Comparison of ENCODE assay signal across 38 cellular contexts in the genomic region with DNA sequence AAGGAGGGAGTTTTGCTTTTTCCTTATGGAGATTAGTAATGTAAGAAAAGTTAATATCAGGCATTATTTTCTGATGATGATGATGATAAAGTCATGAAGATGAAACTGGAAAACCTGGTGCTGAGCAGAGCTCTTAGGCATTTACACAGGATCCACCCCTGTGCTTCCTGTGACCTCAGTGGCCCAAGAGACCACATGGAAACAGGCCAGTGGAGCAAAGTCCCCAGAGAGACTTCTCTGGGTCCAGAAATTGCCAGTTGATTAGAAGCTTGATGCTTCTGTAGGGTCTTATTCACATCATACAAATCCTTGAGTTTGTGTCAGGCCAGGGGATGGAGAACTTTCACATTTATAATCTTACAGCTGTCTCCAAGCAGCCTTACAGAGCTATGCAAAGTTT. TPM values are rescaled to one million over a fixed set of nuclear protein-coding genes. Genes with fewer than 3 reads are reported as not detected.
"Had no signal": no experiment of that assay in that cellular context is flagged by ENCODE, and none has a peak within 500 bp of the region (broad histone marks: within the 10 kb centered on the region; RNA-seq: fewer than 3 reads in every experiment).

No MANE protein-coding gene starts in this region.

- H3K27me3 ChIP-seq: ascending aorta, cardiac muscle cell had no signal

- H3K4me1 Mint-ChIP-seq: activated B cell treated with CpG ODN at 0.5 μM for 24 hours; activated naive CD4-positive, alpha-beta T cell treated with anti-CD3 and anti-CD28 coated beads, Interleukin-2, amount 50 U/mL, for 24 hours; brain; central memory CD8-positive, alpha-beta T cell had no signal

- H3K27me3 Mint-ChIP-seq: activated naive CD8-positive, alpha-beta T cell; activated naive CD8-positive, alpha-beta T cell treated with anti-CD3 and anti-CD28 coated beads, Interleukin-2, amount 50 U/mL, for 24 hours; activated T-cell treated with anti-CD3 and anti-CD28 coated beads, Interleukin-2, amount 50 U/mL, for 24 hours; brain had no signal

- H3K36me3 ChIP-seq: ascending aorta, cardiac muscle cell had no signal

- H3K27ac ChIP-seq: ascending aorta, cardiac muscle cell, VCaP had no signal

- H3K4me1 ChIP-seq: ascending aorta had no signal

- H3K9me3 Mint-ChIP-seq: activated B cell treated with CpG ODN at 0.5 μM for 24 hours; activated CD4-positive, alpha-beta memory T cell treated with anti-CD3 and anti-CD28 coated beads, Interleukin-2, amount 10 ng/mL, durations not matched to agents 7 days and 5 days; activated CD4-positive, alpha-beta T cell treated with anti-CD3 and anti-CD28 coated beads, Interleukin-2, amount 10 ng/mL, durations not matched to agents 24 days and 14 days; activated naive CD4-positive, alpha-beta T cell treated with anti-CD3 and anti-CD28 coated beads, Interleukin-2, amount 10 ng/mL, durations not matched to agents 7 days and 5 days; activated naive CD4-positive, alpha-beta T cell treated with anti-CD3 and anti-CD28 coated beads, Interleukin-2, amount 50 U/mL, for 24 hours; activated naive CD8-positive, alpha-beta T cell treated with anti-CD3 and anti-CD28 coated beads, Interleukin-2, amount 10 ng/mL, durations not matched to agents 7 days and 5 days; activated naive CD8-positive, alpha-beta T cell treated with anti-CD3 and anti-CD28 coated beads, Interleukin-2, amount 50 U/mL, for 24 hours; activated T-cell treated with anti-CD3 and anti-CD28 coated beads, Interleukin-2, amount 50 U/mL, for 24 hours; activated T-helper 2 cell treated with anti-CD3 and anti-CD28 coated beads, Interferon-gamma antibody, Interleukin-2, Interleukin-4, amounts not matched to agents 10 μg/mL and 5 μg/mL and 100 μg/mL, durations not matched to agents 14 hours and 24 hours and 36 hours; brain; central memory CD8-positive, alpha-beta T cell; T-helper 1 cell treated with Interleukin-12 subunit alpha and Interleukin-12 subunit beta and Interleukin-4 antibody, amounts not matched to agents 30 μg/mL and 1 μg/mL, for 36 hours; T-helper 2 cell treated with Interferon-gamma antibody and Interleukin-4, amounts not matched to agents 5 μg/mL and 100 μg/mL, for 36 hours had no signal

- H3K9me3 ChIP-seq: ascending aorta had no signal

- H3K36me3 Mint-ChIP-seq: activated CD8-positive, alpha-beta memory T cell treated with anti-CD3 and anti-CD28 coated beads, Interleukin-2, amount 10 ng/mL, durations not matched to agents 7 days and 5 days; activated naive CD4-positive, alpha-beta T cell treated with anti-CD3 and anti-CD28 coated beads, Interleukin-2, amount 10 ng/mL, durations not matched to agents 7 days and 5 days; activated naive CD4-positive, alpha-beta T cell treated with anti-CD3 and anti-CD28 coated beads, Interleukin-2, amount 50 U/mL, for 24 hours; activated naive CD8-positive, alpha-beta T cell had no signal

- H3K4me3 ChIP-seq: ascending aorta, cardiac muscle cell had no signal

- H3K27ac Mint-ChIP-seq: activated B cell treated with CpG ODN at 0.5 μM for 24 hours; activated CD4-positive, alpha-beta memory T cell treated with anti-CD3 and anti-CD28 coated beads, Interleukin-2, amount 10 ng/mL, durations not matched to agents 7 days and 5 days; activated CD4-positive, alpha-beta T cell treated with anti-CD3 and anti-CD28 coated beads, Interleukin-2, amount 10 ng/mL, durations not matched to agents 24 days and 14 days; activated CD8-positive, alpha-beta memory T cell treated with anti-CD3 and anti-CD28 coated beads, Interleukin-2, amount 10 ng/mL, durations not matched to agents 7 days and 5 days; activated CD8-positive, alpha-beta T cell treated with anti-CD3 and anti-CD28 coated beads, Interleukin-2, amount 10 ng/mL, durations not matched to agents 7 days and 5 days; activated naive CD4-positive, alpha-beta T cell treated with anti-CD3 and anti-CD28 coated beads, Interleukin-2, amount 10 ng/mL, durations not matched to agents 7 days and 5 days; activated naive CD4-positive, alpha-beta T cell treated with anti-CD3 and anti-CD28 coated beads, Interleukin-2, amount 50 U/mL, for 24 hours; activated naive CD8-positive, alpha-beta T cell; activated naive CD8-positive, alpha-beta T cell treated with anti-CD3 and anti-CD28 coated beads, Interleukin-2, amount 10 ng/mL, durations not matched to agents 7 days and 5 days; activated naive CD8-positive, alpha-beta T cell treated with anti-CD3 and anti-CD28 coated beads, Interleukin-2, amount 50 U/mL, for 24 hours; activated T-cell treated with anti-CD3 and anti-CD28 coated beads, Interleukin-2, amount 50 U/mL, for 24 hours; activated T-helper 2 cell treated with anti-CD3 and anti-CD28 coated beads, Interferon-gamma antibody, Interleukin-2, Interleukin-4, amounts not matched to agents 10 μg/mL and 5 μg/mL and 100 μg/mL, durations not matched to agents 14 hours and 24 hours and 36 hours; brain; T-helper 1 cell treated with Interleukin-12 subunit alpha and Interleukin-12 subunit beta and Interleukin-4 antibody, amounts not matched to agents 30 μg/mL and 1 μg/mL, for 36 hours; T-helper 2 cell treated with Interferon-gamma antibody and Interleukin-4, amounts not matched to agents 5 μg/mL and 100 μg/mL, for 36 hours had no signal

- ATAC-seq: activated CD8-positive, alpha-beta memory T cell treated with anti-CD3 and anti-CD28 coated beads, Interleukin-2, amount 10 ng/mL, durations not matched to agents 7 days and 5 days; activated CD8-positive, alpha-beta T cell treated with anti-CD3 and anti-CD28 coated beads, Interleukin-2, amount 10 ng/mL, durations not matched to agents 7 days and 5 days; activated naive CD8-positive, alpha-beta T cell treated with anti-CD3 and anti-CD28 coated beads, Interleukin-2, amount 50 U/mL, for 24 hours had no signal

- DNase-seq: activated B cell treated with CpG ODN at 0.5 μM for 24 hours; activated CD4-positive, alpha-beta memory T cell treated with anti-CD3 and anti-CD28 coated beads, Interleukin-2, amount 10 ng/mL, durations not matched to agents 7 days and 5 days; activated CD4-positive, alpha-beta T cell treated with anti-CD3 and anti-CD28 coated beads for 4 hours; activated CD4-positive, alpha-beta T cell treated with anti-CD3 and anti-CD28 coated beads, Interleukin-2, amount 10 ng/mL, durations not matched to agents 24 days and 14 days; activated CD4-positive, alpha-beta T cell treated with anti-CD3 and anti-CD28 coated beads, Interleukin-2, amount 50 U/mL, for 1 hour; activated CD4-positive, alpha-beta T cell treated with anti-CD3 and anti-CD28 coated beads, Interleukin-2, amount 50 U/mL, for 4 hours; activated CD4-positive, CD25-positive, alpha-beta regulatory T cell treated with anti-CD3 and anti-CD28 coated beads, Interleukin-2, amount 50 U/mL, for 72 hours; activated CD8-positive, alpha-beta memory T cell treated with anti-CD3 and anti-CD28 coated beads for 24 hours; activated CD8-positive, alpha-beta memory T cell treated with anti-CD3 and anti-CD28 coated beads, Interleukin-2, amount 10 ng/mL, durations not matched to agents 7 days and 5 days; activated CD8-positive, alpha-beta memory T cell treated with anti-CD3 and anti-CD28 coated beads, Interleukin-2, amount 50 U/mL, for 48 hours; activated CD8-positive, alpha-beta T cell treated with anti-CD3 and anti-CD28 coated beads, Interleukin-2, amount 10 ng/mL, durations not matched to agents 7 days and 5 days; activated effector memory CD4-positive, alpha-beta T cell treated with Interleukin-2 at 50 U/mL for 16 hours; activated gamma-delta T cell; activated naive CD4-positive, alpha-beta T cell treated with anti-CD3 and anti-CD28 coated beads, Interleukin-2, amount 10 ng/mL, durations not matched to agents 7 days and 5 days; activated naive CD4-positive, alpha-beta T cell treated with Interleukin-2 at 50 U/mL for 16 hours; activated naive CD8-positive, alpha-beta T cell treated with anti-CD3 and anti-CD28 coated beads, Interleukin-2, amount 10 ng/mL, durations not matched to agents 7 days and 5 days; activated naive CD8-positive, alpha-beta T cell treated with anti-CD3 and anti-CD28 coated beads, Interleukin-2, amount 50 U/mL, for 24 hours; activated T-cell treated with anti-CD3 and anti-CD28 coated beads, Interleukin-2, amount 50 U/mL, for 24 hours; activated T-cell treated with anti-CD3 and anti-CD28 coated beads, Interleukin-2, amount 50 U/mL, for 48 hours; amygdala; anterior cingulate cortex; caudate nucleus; cerebellar nuclear complex; T-helper 1 cell; T-helper 2 cell; T-helper 9 cell had no signal

- H3K4me3 Mint-ChIP-seq: activated B cell treated with CpG ODN at 0.5 μM for 24 hours; activated CD4-positive, alpha-beta memory T cell treated with anti-CD3 and anti-CD28 coated beads, Interleukin-2, amount 10 ng/mL, durations not matched to agents 7 days and 5 days; activated CD4-positive, alpha-beta T cell treated with anti-CD3 and anti-CD28 coated beads, Interleukin-2, amount 10 ng/mL, durations not matched to agents 24 days and 14 days; activated CD8-positive, alpha-beta memory T cell treated with anti-CD3 and anti-CD28 coated beads, Interleukin-2, amount 10 ng/mL, durations not matched to agents 7 days and 5 days; activated CD8-positive, alpha-beta T cell treated with anti-CD3 and anti-CD28 coated beads, Interleukin-2, amount 10 ng/mL, durations not matched to agents 7 days and 5 days; activated naive CD4-positive, alpha-beta T cell treated with anti-CD3 and anti-CD28 coated beads, Interleukin-2, amount 10 ng/mL, durations not matched to agents 7 days and 5 days; activated naive CD4-positive, alpha-beta T cell treated with anti-CD3 and anti-CD28 coated beads, Interleukin-2, amount 50 U/mL, for 24 hours; activated naive CD8-positive, alpha-beta T cell; activated naive CD8-positive, alpha-beta T cell treated with anti-CD3 and anti-CD28 coated beads, Interleukin-2, amount 10 ng/mL, durations not matched to agents 7 days and 5 days; activated naive CD8-positive, alpha-beta T cell treated with anti-CD3 and anti-CD28 coated beads, Interleukin-2, amount 50 U/mL, for 24 hours; activated T-cell treated with anti-CD3 and anti-CD28 coated beads, Interleukin-2, amount 50 U/mL, for 24 hours; brain; central memory CD8-positive, alpha-beta T cell; T-helper 1 cell treated with Interleukin-12 subunit alpha and Interleukin-12 subunit beta and Interleukin-4 antibody, amounts not matched to agents 30 μg/mL and 1 μg/mL, for 36 hours; T-helper 2 cell treated with Interferon-gamma antibody and Interleukin-4, amounts not matched to agents 5 μg/mL and 100 μg/mL, for 36 hours had no signal

RNA-seq across cellular contexts. Expression of a gene that starts 46.1 kb away (rescaled TPM):
- total RNA-seq: activated CD4-positive, alpha-beta memory T cell treated with anti-CD3 and anti-CD28 coated beads, Interleukin-2, amount 10 ng/mL, durations not matched to agents 7 days and 5 days; activated CD4-positive, alpha-beta T cell treated with anti-CD3 and anti-CD28 coated beads, Interleukin-2, amount 10 ng/mL, durations not matched to agents 24 days and 14 days; activated CD8-positive, alpha-beta T cell treated with anti-CD3 and anti-CD28 coated beads, Interleukin-2, amount 10 ng/mL, durations not matched to agents 7 days and 5 days; activated T-helper 2 cell treated with anti-CD3 and anti-CD28 coated beads, Interferon-gamma antibody, Interleukin-2, Interleukin-4, amounts not matched to agents 10 μg/mL and 5 μg/mL and 100 μg/mL, durations not matched to agents 14 hours and 24 hours and 36 hours; ascending aorta had no signal

RNA-seq across cellular contexts. Expression of a gene that starts 54.7 kb away (rescaled TPM):
- total RNA-seq: activated B cell treated with CpG ODN at 0.5 μM for 24 hours; activated CD8-positive, alpha-beta memory T cell treated with anti-CD3 and anti-CD28 coated beads, Interleukin-2, amount 10 ng/mL, durations not matched to agents 7 days and 5 days; activated CD8-positive, alpha-beta T cell treated with anti-CD3 and anti-CD28 coated beads, Interleukin-2, amount 10 ng/mL, durations not matched to agents 7 days and 5 days; activated naive CD8-positive, alpha-beta T cell treated with anti-CD3 and anti-CD28 coated beads, Interleukin-2, amount 10 ng/mL, durations not matched to agents 7 days and 5 days; activated T-helper 2 cell treated with anti-CD3 and anti-CD28 coated beads, Interferon-gamma antibody, Interleukin-2, Interleukin-4, amounts not matched to agents 10 μg/mL and 5 μg/mL and 100 μg/mL, durations not matched to agents 14 hours and 24 hours and 36 hours; ascending aorta; bronchial epithelial cell; cardiac muscle cell had no signal
- polyA plus RNA-seq: adipose tissue, cardiac muscle cell had no signal
